Comparison of ENCODE assay signal across 16 cellular contexts in the genomic region with DNA sequence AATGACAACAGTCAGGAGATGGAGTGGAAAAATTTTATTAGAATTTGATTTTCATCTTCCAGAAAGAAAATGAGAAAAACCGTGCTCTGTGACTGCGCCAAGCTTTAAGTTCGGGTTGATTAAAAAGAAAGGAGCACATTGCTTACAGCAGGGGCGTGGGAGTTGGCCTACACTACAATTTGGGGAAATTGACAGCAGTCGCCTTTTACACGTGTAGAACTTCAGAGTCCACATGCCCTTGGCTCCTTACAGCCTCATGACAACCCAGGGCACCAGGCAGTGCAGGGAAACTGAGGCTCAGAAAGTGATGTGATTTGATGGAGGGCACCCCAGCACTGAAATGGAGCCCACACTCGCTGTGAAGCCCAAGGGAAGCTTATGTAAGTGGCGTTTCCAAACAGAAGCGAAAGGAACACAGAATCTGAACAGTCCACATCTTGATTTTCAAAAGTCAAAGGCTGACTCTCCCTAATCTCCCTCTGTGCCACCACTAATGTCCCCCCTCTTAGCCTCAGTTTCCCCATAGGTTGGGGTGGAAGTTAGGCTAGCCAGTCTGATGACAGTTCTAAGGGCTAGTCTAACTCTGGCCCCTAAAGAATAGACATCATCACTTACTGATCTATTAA. TPM values are rescaled to one million over a fixed set of nuclear protein-coding genes. Genes with fewer than 3 reads are reported as not detected.
DNase-seq lines count a peak whose midpoint lies in the region; ATAC-seq and TF ChIP-seq lines count a peak whose summit lies in the region.
"Had no signal": no experiment of that assay in that cellular context is flagged by ENCODE, and none has a peak within 500 bp of the region (broad histone marks: within the 10 kb centered on the region; RNA-seq: fewer than 3 reads in every experiment).

No MANE protein-coding gene starts in this region.

- no peaks in the 10 kb centered on the region for H3K36me3 Mint-ChIP-seq in activated naive CD8-positive, alpha-beta T cell treated with anti-CD3 and anti-CD28 coated beads, Interleukin-2, amount 10 ng/mL, durations not matched to agents 7 days and 5 days
- H3K36me3 Mint-ChIP-seq in activated naive CD8-positive, alpha-beta T cell treated with anti-CD3 and anti-CD28 coated beads, Interleukin-2, amount 50 U/mL, for 24 hours (ENCODE audit: low read depth): no peaks in the 10 kb centered on the region
- no peaks in the 10 kb centered on the region for H3K36me3 Mint-ChIP-seq in HFFc6 (ENCODE audit: low read depth)
- H3K36me3 Mint-ChIP-seq in effector memory CD8-positive, alpha-beta T cell (ENCODE audit: insufficient read depth): no peaks in the 10 kb centered on the region

- peak; percentile 7 for DNase-seq in activated naive CD8-positive, alpha-beta T cell treated with anti-CD3 and anti-CD28 coated beads, Interleukin-2, amount 10 ng/mL, durations not matched to agents 7 days and 5 days
- no peak for DNase-seq in activated naive CD8-positive, alpha-beta T cell treated with anti-CD3 and anti-CD28 coated beads, Interleukin-2, amount 50 U/mL, for 24 hours
- DNase-seq in islet precursor cell (peak; percentile 29), substantia nigra (lab: John Stamatoyannopoulos, UW) (no peak), HFFc6 (no peak)
- no peak for DNase-seq in effector memory CD8-positive, alpha-beta T cell
- DNase-seq: DMS79 treated with DMSO at 0.1 percent for 48 hours, IMR-90, NCI-H1417, NCI-H187, NCI-H2107, NCI-H510A, NCI-H748 treated with DMSO at 0.1 percent for 48 hours had no signal

- peak overlapping the region; percentile 52 for H3K27ac ChIP-seq in substantia nigra (ENCODE audit: low read depth, low read length, poor library complexity, severe bottlenecking)
- H3K27ac ChIP-seq: HL-60 had no signal

- TF ChIP-seq CTCF in HFFc6 (IDR thresholded peaks at IDR 0.05): no peak

- POLR2A ChIA-PET in activated naive CD8-positive, alpha-beta T cell treated with anti-CD3 and anti-CD28 coated beads, Interleukin-2, amount 10 ng/mL, durations not matched to agents 7 days and 5 days (lab: Charles Lee): no interaction called here

- no peak overlapping the region for H3K27ac Mint-ChIP-seq in activated naive CD8-positive, alpha-beta T cell treated with anti-CD3 and anti-CD28 coated beads, Interleukin-2, amount 10 ng/mL, durations not matched to agents 7 days and 5 days
- no peak overlapping the region for H3K27ac Mint-ChIP-seq in activated naive CD8-positive, alpha-beta T cell treated with anti-CD3 and anti-CD28 coated beads, Interleukin-2, amount 50 U/mL, for 24 hours
- no peak overlapping the region for H3K27ac Mint-ChIP-seq in HFFc6
- H3K27ac Mint-ChIP-seq in effector memory CD8-positive, alpha-beta T cell: no peak overlapping the region
- H3K27ac Mint-ChIP-seq: B cell had no signal

- no peak for ATAC-seq in activated naive CD8-positive, alpha-beta T cell treated with anti-CD3 and anti-CD28 coated beads, Interleukin-2, amount 10 ng/mL, durations not matched to agents 7 days and 5 days (ENCODE audit: low read depth)
- no peak for ATAC-seq in activated naive CD8-positive, alpha-beta T cell treated with anti-CD3 and anti-CD28 coated beads, Interleukin-2, amount 50 U/mL, for 24 hours
- no peak for ATAC-seq in effector memory CD8-positive, alpha-beta T cell (replicated peaks)
- no peak for ATAC-seq in HG02870 (IDR thresholded peaks at IDR 0.05; ENCODE audit: unreplicated experiment)

- H3K9me3 Mint-ChIP-seq in activated naive CD8-positive, alpha-beta T cell treated with anti-CD3 and anti-CD28 coated beads, Interleukin-2, amount 10 ng/mL, durations not matched to agents 7 days and 5 days: no peaks in the 10 kb centered on the region
- no peaks in the 10 kb centered on the region for H3K9me3 Mint-ChIP-seq in activated naive CD8-positive, alpha-beta T cell treated with anti-CD3 and anti-CD28 coated beads, Interleukin-2, amount 50 U/mL, for 24 hours
- no peaks in the 10 kb centered on the region for H3K9me3 Mint-ChIP-seq in HFFc6
- H3K9me3 Mint-ChIP-seq in effector memory CD8-positive, alpha-beta T cell: no peaks in the 10 kb centered on the region

- H3K27me3 Mint-ChIP-seq in activated naive CD8-positive, alpha-beta T cell treated with anti-CD3 and anti-CD28 coated beads, Interleukin-2, amount 10 ng/mL, durations not matched to agents 7 days and 5 days: peaks cover 36% of the 10 kb centered on the region
- H3K27me3 Mint-ChIP-seq in activated naive CD8-positive, alpha-beta T cell treated with anti-CD3 and anti-CD28 coated beads, Interleukin-2, amount 50 U/mL, for 24 hours: peaks cover 39% of the 10 kb centered on the region
- H3K27me3 Mint-ChIP-seq in HFFc6 (ENCODE audit: insufficient read depth): peaks cover 40% of the 10 kb centered on the region
- peaks cover 56 to 79% of the 10 kb centered on the region in 2 donors for H3K27me3 Mint-ChIP-seq in effector memory CD8-positive, alpha-beta T cell

- no peaks in the 10 kb centered on the region for H3K4me1 Mint-ChIP-seq in activated naive CD8-positive, alpha-beta T cell treated with anti-CD3 and anti-CD28 coated beads, Interleukin-2, amount 10 ng/mL, durations not matched to agents 7 days and 5 days
- peaks cover 3% of the 10 kb centered on the region for H3K4me1 Mint-ChIP-seq in activated naive CD8-positive, alpha-beta T cell treated with anti-CD3 and anti-CD28 coated beads, Interleukin-2, amount 50 U/mL, for 24 hours
- H3K4me1 Mint-ChIP-seq in HFFc6 (ENCODE audit: low read depth): no peaks in the 10 kb centered on the region; the same call in 1 of the 2 replicates
- H3K4me1 Mint-ChIP-seq in effector memory CD8-positive, alpha-beta T cell (ENCODE audit: low read depth in 2 of 2): peaks cover 0 to 3% of the 10 kb centered on the region in 2 donors

- H3K4me3 Mint-ChIP-seq in activated naive CD8-positive, alpha-beta T cell treated with anti-CD3 and anti-CD28 coated beads, Interleukin-2, amount 10 ng/mL, durations not matched to agents 7 days and 5 days: no peak overlapping the region
- H3K4me3 Mint-ChIP-seq in activated naive CD8-positive, alpha-beta T cell treated with anti-CD3 and anti-CD28 coated beads, Interleukin-2, amount 50 U/mL, for 24 hours: no peak overlapping the region
- H3K4me3 Mint-ChIP-seq in HFFc6: no peak overlapping the region
- H3K4me3 Mint-ChIP-seq in effector memory CD8-positive, alpha-beta T cell: no peak overlapping the region
- H3K4me3 Mint-ChIP-seq: B cell had no signal

RNA-seq across cellular contexts. Expression of a gene that starts 5.5 kb away (rescaled TPM):
- total RNA-seq in activated naive CD8-positive, alpha-beta T cell treated with anti-CD3 and anti-CD28 coated beads, Interleukin-2, amount 10 ng/mL, durations not matched to agents 7 days and 5 days: not detected
- total RNA-seq in HFFc6 (2021; fragmentation: NEBNext Ultra II Directional; extraction: Animal tissue kit (Norgen Biotek cat#: 25700)): under 1 TPM in 4 of 6 experiments, not detected in 2; 0.14 to 0.25 (median 0.23) TPM
- total RNA-seq: B cell, IMR-90 had no signal

Comparison
In these comparisons a context has a peak if more than half of its experiments do, and no peak if none do; other contexts are left out.
1. DNase-seq: peak in activated naive CD8-positive, alpha-beta T cell treated with anti-CD3 and anti-CD28 coated beads, Interleukin-2, amount 10 ng/mL, durations not matched to agents 7 days and 5 days (single experiment) and islet precursor cell (single experiment); none in activated naive CD8-positive, alpha-beta T cell treated with anti-CD3 and anti-CD28 coated beads, Interleukin-2, amount 50 U/mL, for 24 hours (single experiment), substantia nigra (0 of 49), HFFc6 (single experiment) and effector memory CD8-positive, alpha-beta T cell (0 of 3).